In the genomic region with DNA sequence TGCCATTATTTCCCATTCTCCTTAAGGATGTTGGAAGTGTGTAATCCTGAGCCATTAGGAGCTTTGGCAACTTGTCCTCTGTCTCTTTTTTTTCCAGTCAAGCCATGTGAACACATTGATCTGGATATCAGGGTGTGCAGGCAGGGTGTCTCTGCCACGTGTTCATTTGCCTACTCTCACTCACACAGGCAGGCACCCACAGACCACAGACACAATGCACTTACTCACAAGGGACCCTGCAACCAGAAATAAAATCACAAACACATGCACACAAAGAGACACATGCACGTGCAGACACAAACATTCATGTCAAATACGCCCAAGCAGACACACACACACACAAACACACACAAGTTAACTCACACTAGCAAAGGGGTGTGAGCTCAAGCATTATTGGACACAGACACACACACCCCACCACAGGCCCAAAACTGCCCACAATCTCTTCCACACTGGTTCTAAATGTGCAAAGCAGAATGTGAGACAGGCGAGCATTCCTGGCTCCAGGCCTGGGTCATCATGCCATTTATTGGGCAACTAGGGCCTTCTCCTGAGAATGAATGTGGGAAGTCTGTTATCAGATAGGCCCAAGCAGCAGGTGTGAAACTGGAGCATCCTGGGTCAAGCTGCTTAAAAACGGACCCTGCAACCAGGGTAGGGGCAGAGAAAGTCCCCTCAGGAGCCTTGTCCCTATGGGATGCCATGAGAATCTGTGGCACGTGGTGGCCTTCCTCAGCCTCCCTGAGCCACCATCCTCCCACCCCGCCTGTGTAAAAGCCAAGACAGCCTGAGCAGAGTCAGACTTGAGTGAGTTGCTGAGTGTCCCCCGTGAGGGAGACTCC, we compare ENCODE assay signal across 14 cellular contexts.
DNase-seq lines count a peak whose midpoint lies in the region; ATAC-seq and TF ChIP-seq lines count a peak whose summit lies in the region.
"Had no signal": no experiment of that assay in that cellular context is flagged by ENCODE, and none has a peak within 500 bp of the region (broad histone marks: within the 10 kb centered on the region; RNA-seq: fewer than 3 reads in every experiment).

No MANE protein-coding gene starts in this region.

- no peaks in the 10 kb centered on the region for H3K9me3 ChIP-seq in CD4-positive, alpha-beta memory T cell (ENCODE audit: control insufficient read depth in 1 of 2, low read length in 2 of 2)
- H3K9me3 ChIP-seq in colonic mucosa (no peaks in the 10 kb centered on the region), sigmoid colon (no peaks in the 10 kb centered on the region)
- H3K9me3 ChIP-seq: uterus had no signal

- 90 to 95% methylated on average over 8 of the region's 8 CpGs for WGBS in sigmoid colon, 2 donors

- H3K4me3 ChIP-seq in CD4-positive, alpha-beta memory T cell (ENCODE audit: low read length in 2 of 2) = no peak overlapping the region
- H3K4me3 ChIP-seq in colonic mucosa (no peak overlapping the region), sigmoid colon (no peak overlapping the region)
- H3K4me3 ChIP-seq: uterus had no signal

- no peak for DNase-seq in CD4-positive, alpha-beta memory T cell
- peak; percentile 9 for DNase-seq in colonic mucosa
- peak; percentile 20 for DNase-seq in sigmoid colon
- DNase-seq in activated CD8-positive, alpha-beta T cell treated with anti-CD3 and anti-CD28 coated beads for 36 hours = no peak
- DNase-seq: activated naive CD4-positive, alpha-beta T cell treated with anti-CD3 and anti-CD28 coated beads, Interleukin-2, amount 50 U/mL, for 16 hours; CD8-positive, alpha-beta memory T cell; mesenchymal stem cell; NCI-H1694 treated with DMSO at 0.1 percent for 48 hours; NCI-H446; stimulated activated CD4-positive, alpha-beta T cell treated with anti-CD3 and anti-CD28 coated beads, Interleukin-2, amount 100 ng/mL, for 48 hours; uterus had no signal

- H3K9me3 Mint-ChIP-seq in CD4-positive, alpha-beta memory T cell = no peaks in the 10 kb centered on the region
- H3K9me3 Mint-ChIP-seq in activated CD8-positive, alpha-beta T cell treated with anti-CD3 and anti-CD28 coated beads for 36 hours = no peaks in the 10 kb centered on the region
- H3K9me3 Mint-ChIP-seq: CD8-positive, alpha-beta memory T cell had no signal

- POLR2A ChIA-PET in CD4-positive, alpha-beta memory T cell (lab: Charles Lee; ENCODE audit: partially characterized antibody) = no interaction called here
- POLR2A ChIA-PET in activated CD8-positive, alpha-beta T cell treated with anti-CD3 and anti-CD28 coated beads for 36 hours (lab: Charles Lee) = no interaction called here

- no peak for TF ChIP-seq EP300 in sigmoid colon (IDR thresholded peaks at IDR 0.05)

- intact Hi-C loops in CD4-positive, alpha-beta memory T cell (cut with micrococcal nuclease) = no loop called here
- intact Hi-C loops in colonic mucosa (cut with DNase I) (no loop called here), sigmoid colon (cut with DNase I) (no loop called here)
- intact Hi-C loops in activated CD8-positive, alpha-beta T cell treated with anti-CD3 and anti-CD28 coated beads for 36 hours (cut with micrococcal nuclease) = loop anchor here (10.0 kb wide), 1 partner anchor 48 kb away; no protein-coding TSS in a partner anchor

- peaks cover 9 to 36% (median 22%) of the 10 kb centered on the region in 4 donors for H3K4me1 Mint-ChIP-seq in CD4-positive, alpha-beta memory T cell
- peaks cover 16% of the 10 kb centered on the region for H3K4me1 Mint-ChIP-seq in activated CD8-positive, alpha-beta T cell treated with anti-CD3 and anti-CD28 coated beads for 36 hours (ENCODE audit: low read depth)

- ATAC-seq in HG02885 (IDR thresholded peaks at IDR 0.05; ENCODE audit: poor library complexity, unreplicated experiment) (peak; percentile 47), GM21381 (IDR thresholded peaks at IDR 0.05; ENCODE audit: unreplicated experiment) (no peak), HG03457 (IDR thresholded peaks at IDR 0.05; ENCODE audit: unreplicated experiment) (no peak)
- no peak for ATAC-seq in activated CD8-positive, alpha-beta T cell treated with anti-CD3 and anti-CD28 coated beads for 36 hours

- TF ChIP-seq POLR2A in sigmoid colon (IDR thresholded peaks at IDR 0.05) = no peak

- TF ChIP-seq CTCF in colonic mucosa (IDR thresholded peaks at IDR 0.05) = no peak
- no peak for TF ChIP-seq CTCF in sigmoid colon (IDR thresholded peaks at IDR 0.05)
- TF ChIP-seq CTCF in activated CD8-positive, alpha-beta T cell treated with anti-CD3 and anti-CD28 coated beads for 36 hours (IDR thresholded peaks at IDR 0.05) = no peak

- H3K4me3 Mint-ChIP-seq in CD4-positive, alpha-beta memory T cell = no peak overlapping the region
- H3K4me3 Mint-ChIP-seq in activated CD8-positive, alpha-beta T cell treated with anti-CD3 and anti-CD28 coated beads for 36 hours = no peak overlapping the region
- H3K4me3 Mint-ChIP-seq: CD8-positive, alpha-beta memory T cell had no signal

- H3K27ac Mint-ChIP-seq in CD4-positive, alpha-beta memory T cell = peak overlapping the region in 5 of 7 donors; percentile 13 to 67 (median 53)
- no peak overlapping the region for H3K27ac Mint-ChIP-seq in activated CD8-positive, alpha-beta T cell treated with anti-CD3 and anti-CD28 coated beads for 36 hours

- no peak overlapping the region for H3K9ac ChIP-seq in colonic mucosa (ENCODE audit: low read depth in 2 of 2, low read length in 2 of 2)

- peaks cover 0 to 10% of the 10 kb centered on the region in 2 donors for H3K36me3 Mint-ChIP-seq in CD4-positive, alpha-beta memory T cell
- peaks cover 2% of the 10 kb centered on the region for H3K36me3 Mint-ChIP-seq in activated CD8-positive, alpha-beta T cell treated with anti-CD3 and anti-CD28 coated beads for 36 hours (ENCODE audit: low read depth)

- no peak overlapping the region for H3K27ac ChIP-seq in CD4-positive, alpha-beta memory T cell (ENCODE audit: low read depth, low read length)
- no peak overlapping the region for H3K27ac ChIP-seq in colonic mucosa
- no peak overlapping the region for H3K27ac ChIP-seq in sigmoid colon
- H3K27ac ChIP-seq: uterus had no signal

- no peaks in the 10 kb centered on the region for H3K36me3 ChIP-seq in CD4-positive, alpha-beta memory T cell (ENCODE audit: insufficient read depth, low read length)
- H3K36me3 ChIP-seq in colonic mucosa (no peaks in the 10 kb centered on the region), sigmoid colon (no peaks in the 10 kb centered on the region)
- H3K36me3 ChIP-seq: uterus had no signal

- CTCF ChIA-PET in CD4-positive, alpha-beta memory T cell (lab: Charles Lee; ENCODE audit: partially characterized antibody) = interaction anchor here (1.0 kb wide), 1 partner anchor 64 kb away, joined by 3 read pairs; no protein-coding TSS in a partner anchor
- CTCF ChIA-PET in activated CD8-positive, alpha-beta T cell treated with anti-CD3 and anti-CD28 coated beads for 36 hours (lab: Charles Lee) = no interaction called here

- no peaks in the 10 kb centered on the region for H3K27me3 ChIP-seq in CD4-positive, alpha-beta memory T cell (ENCODE audit: insufficient read depth, low read length)
- no peaks in the 10 kb centered on the region for H3K27me3 ChIP-seq in colonic mucosa
- no peaks in the 10 kb centered on the region for H3K27me3 ChIP-seq in sigmoid colon
- H3K27me3 ChIP-seq: uterus had no signal

- H3K27me3 Mint-ChIP-seq in CD4-positive, alpha-beta memory T cell = no peaks in the 10 kb centered on the region
- H3K27me3 Mint-ChIP-seq in activated CD8-positive, alpha-beta T cell treated with anti-CD3 and anti-CD28 coated beads for 36 hours = no peaks in the 10 kb centered on the region
- H3K27me3 Mint-ChIP-seq: CD8-positive, alpha-beta memory T cell had no signal

- peaks cover 6% of the 10 kb centered on the region for H3K4me1 ChIP-seq in CD4-positive, alpha-beta memory T cell (ENCODE audit: insufficient read depth, low read length)
- H3K4me1 ChIP-seq in colonic mucosa = no peaks in the 10 kb centered on the region
- H3K4me1 ChIP-seq in sigmoid colon = peaks cover 0 to 12% (median 0%) of the 10 kb centered on the region in 4 donors
- H3K4me1 ChIP-seq: uterus had no signal

Comparison
In these comparisons a context has a peak if more than half of its experiments do, and no peak if none do; other contexts are left out.
1. DNase-seq: peak in colonic mucosa (single experiment) and sigmoid colon (single experiment); none in CD4-positive, alpha-beta memory T cell (0 of 5) and activated CD8-positive, alpha-beta T cell treated with anti-CD3 and anti-CD28 coated beads for 36 hours (single experiment).